ENCODE assay signal across 9 cellular contexts in the genomic region with DNA sequence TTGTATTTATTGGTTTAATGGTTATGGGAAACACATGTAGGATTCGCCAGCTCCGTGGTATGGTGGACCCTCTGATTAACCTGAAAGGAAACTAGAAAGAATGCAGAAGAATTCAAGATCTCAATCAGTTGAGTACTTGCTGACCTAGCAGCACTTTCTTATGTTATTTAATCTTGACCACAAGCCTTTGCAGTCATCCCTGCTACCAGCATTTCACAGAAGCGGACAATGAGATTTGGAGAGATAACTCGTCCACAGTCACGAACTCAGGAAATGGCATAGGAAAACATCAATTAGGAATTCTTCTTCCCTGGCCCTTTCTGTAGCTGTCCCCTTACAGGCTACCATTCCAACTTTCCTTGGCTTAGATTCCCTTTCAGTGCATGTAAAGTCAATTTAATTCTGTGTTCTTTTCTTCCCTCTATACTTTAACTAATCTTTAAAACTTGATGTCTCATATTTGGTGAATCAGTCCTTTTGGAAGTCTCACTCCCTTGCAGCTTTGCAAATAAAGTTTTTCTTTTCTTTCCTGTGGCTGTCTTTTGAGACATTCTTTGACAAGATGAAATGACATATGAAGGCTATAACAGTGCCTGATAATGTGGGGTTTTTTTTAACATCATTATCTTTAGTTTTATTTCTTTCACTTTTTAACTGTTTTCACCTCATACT. TPM values are rescaled to one million over a fixed set of nuclear protein-coding genes. Genes with fewer than 3 reads are reported as not detected.
DNase-seq lines count a peak whose midpoint lies in the region; TF ChIP-seq lines count a peak whose summit lies in the region.
"Had no signal": no experiment of that assay in that cellular context is flagged by ENCODE, and none has a peak within 500 bp of the region (broad histone marks: within the 10 kb centered on the region; RNA-seq: fewer than 3 reads in every experiment).

No MANE protein-coding gene starts in this region.

- H3K27ac ChIP-seq in VCaP (peak overlapping the region; percentile 96), temporal lobe (ENCODE audit: low read depth, low read length) (peak overlapping the region; percentile 63)

- 0 out of 2 replicates have a peak overlapping the region, but pooled peaks have one; percentile 18 for H3K4me3 ChIP-seq in HFF-Myc (replicated peaks; ENCODE audit: low read depth, low read length)

- TF ChIP-seq CTCF in HFF-Myc (IDR thresholded peaks at IDR 0.05; ENCODE audit: low read depth, low read length, missing control alignments) (no peak), VCaP (conservative IDR thresholded peaks at IDR 0.05) (no peak)

- DNase-seq in HFF-Myc (ENCODE audit: extremely low read depth, low read depth), result peak; percentile 48
- peak; percentile 47 for DNase-seq in hepatic stellate cell (ENCODE audit: low spot score)
- DNase-seq in ecto neural progenitor cell (ENCODE audit: low spot score), result no peak
- DNase-seq in NCI-H1436 treated with DMSO at 0.1 percent for 48 hours (lab: John Stamatoyannopoulos, UW), result no peak
- no peak for DNase-seq in HPDE6-E6E7 (ENCODE audit: extremely low spot score)
- DNase-seq: activated CD8-positive, alpha-beta T cell treated with anti-CD3 and anti-CD28 coated beads, Interleukin-2, amount 10 ng/mL, durations not matched to agents 7 days and 5 days; NCI-H1092 treated with DMSO at 0.1 percent for 48 hours had no signal

RNA-seq across cellular contexts. Expression of a gene that starts 1.3 kb away (rescaled TPM):
- 41.1 TPM for total RNA-seq in temporal lobe

Comparison
In these comparisons a context has a peak if more than half of its experiments do, and no peak if none do; other contexts are left out.
1. DNase-seq: peak in HFF-Myc (single experiment) and hepatic stellate cell (single experiment); none in ecto neural progenitor cell (single experiment), NCI-H1436 treated with DMSO at 0.1 percent for 48 hours (single experiment) and HPDE6-E6E7 (single experiment).